ENCODE assay signal across 1 cellular context in the genomic region with DNA sequence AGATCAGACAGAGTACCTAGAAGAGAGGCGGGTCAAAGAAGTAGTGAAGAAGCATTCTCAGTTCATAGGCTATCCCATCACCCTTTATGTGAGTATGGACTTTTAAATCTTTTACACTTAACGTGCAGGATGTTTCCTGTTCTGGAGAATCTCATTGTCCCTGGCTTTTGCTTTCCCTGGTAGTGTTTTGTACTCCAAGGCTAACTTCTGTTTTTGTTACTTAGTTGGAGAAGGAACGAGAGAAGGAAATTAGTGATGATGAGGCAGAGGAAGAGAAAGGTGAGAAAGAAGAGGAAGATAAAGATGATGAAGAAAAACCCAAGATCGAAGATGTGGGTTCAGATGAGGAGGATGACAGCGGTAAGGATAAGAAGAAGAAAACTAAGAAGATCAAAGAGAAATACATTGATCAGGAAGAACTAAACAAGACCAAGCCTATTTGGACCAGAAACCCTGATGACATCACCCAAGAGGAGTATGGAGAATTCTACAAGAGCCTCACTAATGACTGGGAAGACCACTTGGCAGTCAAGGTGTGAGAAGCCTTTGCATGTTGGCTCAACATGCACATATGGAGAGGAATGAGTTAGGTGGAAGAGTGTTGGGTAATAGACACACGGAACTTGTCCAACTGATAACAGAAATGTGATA.
TF ChIP-seq lines count a peak whose summit lies in the region.

No MANE protein-coding gene starts in this region.

TF ChIP-seq in neural cell, 6 proteins besides CTCF, POLR2A, EP300 and RAD21 (continued from another document):
- TF ChIP-seq, protein P1, sequence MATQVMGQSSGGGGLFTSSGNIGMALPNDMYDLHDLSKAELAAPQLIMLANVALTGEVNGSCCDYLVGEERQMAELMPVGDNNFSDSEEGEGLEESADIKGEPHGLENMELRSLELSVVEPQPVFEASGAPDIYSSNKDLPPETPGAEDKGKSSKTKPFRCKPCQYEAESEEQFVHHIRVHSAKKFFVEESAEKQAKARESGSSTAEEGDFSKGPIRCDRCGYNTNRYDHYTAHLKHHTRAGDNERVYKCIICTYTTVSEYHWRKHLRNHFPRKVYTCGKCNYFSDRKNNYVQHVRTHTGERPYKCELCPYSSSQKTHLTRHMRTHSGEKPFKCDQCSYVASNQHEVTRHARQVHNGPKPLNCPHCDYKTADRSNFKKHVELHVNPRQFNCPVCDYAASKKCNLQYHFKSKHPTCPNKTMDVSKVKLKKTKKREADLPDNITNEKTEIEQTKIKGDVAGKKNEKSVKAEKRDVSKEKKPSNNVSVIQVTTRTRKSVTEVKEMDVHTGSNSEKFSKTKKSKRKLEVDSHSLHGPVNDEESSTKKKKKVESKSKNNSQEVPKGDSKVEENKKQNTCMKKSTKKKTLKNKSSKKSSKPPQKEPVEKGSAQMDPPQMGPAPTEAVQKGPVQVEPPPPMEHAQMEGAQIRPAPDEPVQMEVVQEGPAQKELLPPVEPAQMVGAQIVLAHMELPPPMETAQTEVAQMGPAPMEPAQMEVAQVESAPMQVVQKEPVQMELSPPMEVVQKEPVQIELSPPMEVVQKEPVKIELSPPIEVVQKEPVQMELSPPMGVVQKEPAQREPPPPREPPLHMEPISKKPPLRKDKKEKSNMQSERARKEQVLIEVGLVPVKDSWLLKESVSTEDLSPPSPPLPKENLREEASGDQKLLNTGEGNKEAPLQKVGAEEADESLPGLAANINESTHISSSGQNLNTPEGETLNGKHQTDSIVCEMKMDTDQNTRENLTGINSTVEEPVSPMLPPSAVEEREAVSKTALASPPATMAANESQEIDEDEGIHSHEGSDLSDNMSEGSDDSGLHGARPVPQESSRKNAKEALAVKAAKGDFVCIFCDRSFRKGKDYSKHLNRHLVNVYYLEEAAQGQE (IDR thresholded peaks at IDR 0.05; ENCODE audit: borderline replicate concordance) = no peak
